ENCODE assay signal across 8 cellular contexts in genomic region chr12:2796187-2796663, GRCh38. TPM values are rescaled to one million over a fixed set of nuclear protein-coding genes. Genes with fewer than 3 reads are reported as not detected.
DNase-seq lines count a peak whose midpoint lies in the region; ATAC-seq, FAIRE-seq and TF ChIP-seq lines count a peak whose summit lies in the region.

No MANE protein-coding gene starts in this region.

- peak overlapping the region; percentile 68; the same call in 1 of the 2 replicates for H2BK5ac ChIP-seq in H1 (ENCODE audit: low read depth, low read length)

- H3K4ac ChIP-seq in H1 (replicated peaks; ENCODE audit: insufficient read length, low read depth, low read length) = peak overlapping the region; percentile 4

- H2AK5ac ChIP-seq in H1 (ENCODE audit: low read depth, low read length) = no peak overlapping the region

- H2BK20ac ChIP-seq in H1 (ENCODE audit: low read length) = no peak overlapping the region

- H2AFZ ChIP-seq in OCI-LY1 (ENCODE audit: low read length) (no peak overlapping the region), H1 (ENCODE audit: low read length) (no peak overlapping the region), neural cell (ENCODE audit: low read depth, low read length) (peak overlapping the region; percentile 65)

- FAIRE-seq in H1 (lab: Jason Lieb, UNC) = no peak

- H4K5ac ChIP-seq in H1 (ENCODE audit: insufficient read length, low read depth, low read length) = no peak overlapping the region

- H3F3A ChIP-seq in OCI-LY1 (ENCODE audit: insufficient read depth, low read length) (no peaks in the 10 kb centered on the region), neural cell (ENCODE audit: insufficient read depth, low read length, poor library complexity, severe bottlenecking) (peaks cover 4% of the 10 kb centered on the region)

- no peak overlapping the region for H4K91ac ChIP-seq in H1 (replicated peaks; ENCODE audit: insufficient read length, low read length)

- H3K79me1 ChIP-seq in H1 (ENCODE audit: low read depth, low read length) = peaks cover 5% of the 10 kb centered on the region; the same call in 1 of the 2 replicates

- H3K18ac ChIP-seq in H1 (ENCODE audit: extremely low read depth, low read length) = no peak overlapping the region; the same call in 1 of the 2 replicates

- H3K27me3 ChIP-seq in OCI-LY1 (ENCODE audit: insufficient read depth, low read length) (no peaks in the 10 kb centered on the region; the same call in 1 of the 2 replicates), H1 (replicated peaks in 1 of 4; ENCODE audit: control insufficient read depth in 3 of 4, extremely low read depth in 1 of 4, insufficient read depth in 3 of 4, low read length in 3 of 4) (peaks cover 0 to 6% (median 4%) of the 10 kb centered on the region in 4 experiments; a peak in 6 of 7 replicates), neural cell (ENCODE audit: insufficient read depth, low read depth, low read length) (no peaks in the 10 kb centered on the region)

- TF ChIP-seq POLR2A in H1 (IDR thresholded peaks at IDR 0.05; ENCODE audit: control extremely low read depth in 1 of 2, low read depth in 2 of 2, low read length in 2 of 2) = no peak

- H3K9me3 ChIP-seq in OCI-LY1 (ENCODE audit: low read length) (no peaks in the 10 kb centered on the region), H1 (ENCODE audit: insufficient read depth in 2 of 2, low read depth in 1 of 2, low read length in 1 of 2) (no peaks in the 10 kb centered on the region), neural cell (ENCODE audit: low read length) (no peaks in the 10 kb centered on the region)

- no peak overlapping the region for H2BK120ac ChIP-seq in H1 (replicated peaks; ENCODE audit: low read depth, low read length)

- peak; percentile 44 for DNase-seq in NCI-H82 (lab: John Stamatoyannopoulos, UW)
- DNase-seq in NCI-H82 treated with DMSO at 0.1 percent for 48 hours (lab: John Stamatoyannopoulos, UW; ENCODE audit: unreplicated experiment) = no peak
- no peak for DNase-seq in H1 (ENCODE audit: low read depth in 1 of 2, low spot score in 2 of 2)

- TF ChIP-seq EP300 in H1 (IDR thresholded peaks at IDR 0.05; ENCODE audit: borderline replicate concordance in 1 of 2, low read depth in 2 of 2, low read length in 2 of 2) (no peak), neural cell (conservative IDR thresholded peaks at IDR 0.05; ENCODE audit: poor library complexity, severe bottlenecking) (no peak)

- H3K79me2 ChIP-seq in OCI-LY1 (ENCODE audit: insufficient read depth, low read length) = peaks cover 12% of the 10 kb centered on the region
- peaks cover 0 to 25% of the 10 kb centered on the region in 2 experiments; a peak in 2 of 4 replicates for H3K79me2 ChIP-seq in H1 (ENCODE audit: control insufficient read depth in 1 of 2, insufficient read depth in 2 of 2, low read length in 2 of 2)
- peaks cover 22% of the 10 kb centered on the region for H3K79me2 ChIP-seq in neural cell (replicated peaks; ENCODE audit: insufficient read depth, low read length)

- CTCF ChIA-PET in H1 (lab: Charles Lee; ENCODE audit: partially characterized antibody) = interaction anchor here (1.0 to 5.2 kb wide), 14 partner anchors 10 to 113 kb away, joined by 3 to 34 read pairs (median 6); partner anchors contain the start of gene ITFG2

- H2BK15ac ChIP-seq in H1 (ENCODE audit: low read length) = no peak overlapping the region

- POLR2A ChIA-PET in H1 (lab: Charles Lee; ENCODE audit: partially characterized antibody) = interaction anchor here (0.9 to 5.0 kb wide), 14 partner anchors 8 to 164 kb away, joined by 3 to 54 read pairs (median 5); partner anchors contain the start of gene ITFG2

- TF ChIP-seq RAD21 in H1 (IDR thresholded peaks at IDR 0.05 in 1 of 2, conservative IDR thresholded peaks at IDR 0.05 in 1 of 2; ENCODE audit: low read depth in 2 of 2, low read length in 2 of 2) (no peak; a peak in 1 of 4 replicates), neural cell (conservative IDR thresholded peaks at IDR 0.05) (no peak)

- no peak overlapping the region for H3K23ac ChIP-seq in H1 (ENCODE audit: insufficient read length)

- H3K23me2 ChIP-seq in H1 (ENCODE audit: low read depth, low read length) = peaks cover 11% of the 10 kb centered on the region; the same call in 1 of the 2 replicates

- no peak overlapping the region for H4K8ac ChIP-seq in H1 (ENCODE audit: extremely low read depth, insufficient read depth, low read length)

- ATAC-seq in HG03439 (IDR thresholded peaks at IDR 0.05; ENCODE audit: unreplicated experiment) (no peak), HG03378 (IDR thresholded peaks at IDR 0.05; ENCODE audit: unreplicated experiment) (no peak), HG03039 (IDR thresholded peaks at IDR 0.05; ENCODE audit: unreplicated experiment) (no peak)

- H3K4me3 ChIP-seq in OCI-LY1 (ENCODE audit: low read depth, low read length, poor library complexity, severe bottlenecking) (peak overlapping the region; percentile 83), H1 (ENCODE audit: extremely low read depth in 1 of 4, insufficient read depth in 2 of 4, low read depth in 3 of 4, low read length in 4 of 4) (peak overlapping the region; percentile 59 to 73 (median 66)), neural cell (ENCODE audit: low read length) (peak overlapping the region; percentile 91)

- H3K4me2 ChIP-seq in OCI-LY1 (ENCODE audit: low read length) = peak overlapping the region; percentile 80
- H3K4me2 ChIP-seq in H1 (ENCODE audit: insufficient read depth in 1 of 2, low read depth in 2 of 2, low read length in 2 of 2) = peak overlapping the region; percentile 76 to 86
- H3K4me2 ChIP-seq in neural cell (ENCODE audit: low read length) = peak overlapping the region; percentile 97

- H3K4me1 ChIP-seq in OCI-LY1 (ENCODE audit: insufficient read depth, low read length, severe bottlenecking) = peaks cover 23% of the 10 kb centered on the region
- peaks cover 4 to 6% (median 5%) of the 10 kb centered on the region in 4 experiments; a peak in 5 of 7 replicates for H3K4me1 ChIP-seq in H1 (replicated peaks in 1 of 4; ENCODE audit: control insufficient read depth in 3 of 4, insufficient read depth in 4 of 4, low read length in 3 of 4)

- no peak overlapping the region for H3K14ac ChIP-seq in H1 (ENCODE audit: insufficient read length)

- H3K9ac ChIP-seq in OCI-LY1 (ENCODE audit: low read length) = peak overlapping the region; percentile 77
- peak overlapping the region in 3 of 4 experiments; percentile 0 to 67 (median 22); a peak in 4 of 7 replicates for H3K9ac ChIP-seq in H1 (replicated peaks in 1 of 4; ENCODE audit: extremely low read depth in 1 of 4, low read depth in 3 of 4, low read length in 3 of 4)
- H3K9ac ChIP-seq in neural cell (ENCODE audit: low read length) = peak overlapping the region; percentile 82

- H3K56ac ChIP-seq in H1 (replicated peaks; ENCODE audit: insufficient read length, low read depth, low read length) = no peak overlapping the region

- peak overlapping the region; percentile 1 for H3K27ac ChIP-seq in OCI-LY1 (ENCODE audit: low read depth, low read length, poor library complexity, severe bottlenecking)
- no peak overlapping the region for H3K27ac ChIP-seq in H1 (ENCODE audit: low read depth, low read length)
- peak overlapping the region; percentile 72 for H3K27ac ChIP-seq in neural cell (ENCODE audit: low read length)

- H2BK12ac ChIP-seq in H1 (ENCODE audit: low read depth, low read length) = no peak overlapping the region; the same call in 1 of the 2 replicates

- no peaks in the 10 kb centered on the region for H3K9me2 ChIP-seq in OCI-LY1 (ENCODE audit: low read depth, low read length)
- H3K9me2 ChIP-seq in neural cell (ENCODE audit: insufficient read depth, low read length) = no peaks in the 10 kb centered on the region

- H3K36me3 ChIP-seq in OCI-LY1 (ENCODE audit: insufficient read depth, low read length) (peaks cover 48% of the 10 kb centered on the region), H1 (ENCODE audit: control insufficient read depth in 2 of 4, insufficient read depth in 4 of 4, low read length in 3 of 4) (peaks cover 31 to 44% (median 38%) of the 10 kb centered on the region in 4 experiments), neural cell (ENCODE audit: insufficient read depth, low read length) (peaks cover 13% of the 10 kb centered on the region)

- no peak for TF ChIP-seq CTCF in OCI-LY1 (IDR thresholded peaks at IDR 0.05; ENCODE audit: low read length)
- TF ChIP-seq CTCF in H1 (IDR thresholded peaks at IDR 0.05; ENCODE audit: control extremely low read depth in 1 of 3, insufficient read depth in 1 of 3, low read depth in 1 of 3, low read length in 3 of 3) = peak in 1 of 3 experiments; percentile 6; a peak in 1 of 4 replicates
- no peak for TF ChIP-seq CTCF in neural cell (IDR thresholded peaks at IDR 0.05; ENCODE audit: poor library complexity, severe bottlenecking)

- WGBS in H1 (ENCODE audit: extremely low coverage in 1 of 2, insufficient coverage in 1 of 2, insufficient read length in 1 of 2, insufficient replicate concordance in 2 of 2, low coverage in 1 of 2, low lambda C conversion rate in 2 of 2, missing lambda C conversion rate in 1 of 2), 2 experiments = 15% methylated on average over 14 of the region's 14 CpGs; no CpG with 5 or more reads in 1 of the 2 experiments

- H4K20me1 ChIP-seq in OCI-LY1 (ENCODE audit: insufficient read depth, low read length) (no peaks in the 10 kb centered on the region), H1 (replicated peaks in 1 of 2; ENCODE audit: control insufficient read depth in 1 of 2, insufficient read depth in 2 of 2, low read length in 2 of 2) (peaks cover 14 to 22% of the 10 kb centered on the region in 2 experiments), neural cell (ENCODE audit: insufficient read depth) (peaks cover 5% of the 10 kb centered on the region)

RNA-seq across cellular contexts. Expression of gene FKBP4, which starts 1.5 kb away (rescaled TPM):
- 227 and 243 TPM in 2 replicates for total RNA-seq in H1 (2021; fragmentation: NEBNext Ultra II Directional; extraction: Animal tissue kit (Norgen Biotek cat#: 25700))
- polyA plus RNA-seq in H1 (2011; rRNA removed) = 72.6 and 82.0 TPM in 2 replicates
- polyA plus RNA-seq in H1 (2011; cell fraction: cytosol; rRNA removed) = 106 TPM
- 112 TPM for polyA plus RNA-seq in H1 (2011; cell fraction: nucleus; rRNA removed)
- polyA plus RNA-seq in H1 (2012, experiment 1 of 2) = 158 to 191 TPM (median 164 TPM) in 4 replicates
- 169 TPM for polyA plus RNA-seq in H1 (2012, experiment 2 of 2)
- polyA plus RNA-seq in H1 (2013, experiment 1 of 2) = 116 TPM
- 114 TPM for polyA plus RNA-seq in H1 (2013, experiment 2 of 2)
- polyA minus RNA-seq in H1 (2011; rRNA and poly(A)+ RNA removed) = 119 and 142 TPM in 2 replicates
- polyA minus RNA-seq in H1 (2011; cell fraction: cytosol; rRNA and poly(A)+ RNA removed) = 99.8 TPM
- 91.1 TPM for polyA minus RNA-seq in H1 (2011; cell fraction: nucleus; rRNA and poly(A)+ RNA removed)
- polyA plus RNA-seq in neural cell = 102 and 112 TPM in 2 replicates
- polyA minus RNA-seq in neural cell = 84.0 and 94.0 TPM in 2 replicates

RNA-seq across cellular contexts. Expression of gene ITFG2, which starts 16.2 kb away (rescaled TPM):
- 22.9 and 23.0 TPM in 2 replicates for total RNA-seq in H1 (2021; fragmentation: NEBNext Ultra II Directional; extraction: Animal tissue kit (Norgen Biotek cat#: 25700))
- 15.0 and 20.8 TPM in 2 replicates for polyA plus RNA-seq in H1 (2011; rRNA removed)
- 21.5 TPM for polyA plus RNA-seq in H1 (2011; cell fraction: cytosol; rRNA removed)
- 47.7 TPM for polyA plus RNA-seq in H1 (2011; cell fraction: nucleus; rRNA removed)
- polyA plus RNA-seq in H1 (2012, experiment 1 of 2) = 39.0 to 45.0 TPM (median 40.5 TPM) in 4 replicates
- polyA plus RNA-seq in H1 (2012, experiment 2 of 2) = 16.1 TPM
- 12.1 TPM for polyA plus RNA-seq in H1 (2013, experiment 1 of 2)
- 10.8 TPM for polyA plus RNA-seq in H1 (2013, experiment 2 of 2)
- 35.9 and 37.4 TPM in 2 replicates for polyA minus RNA-seq in H1 (2011; rRNA and poly(A)+ RNA removed)
- 17.5 TPM for polyA minus RNA-seq in H1 (2011; cell fraction: cytosol; rRNA and poly(A)+ RNA removed)
- 38.8 TPM for polyA minus RNA-seq in H1 (2011; cell fraction: nucleus; rRNA and poly(A)+ RNA removed)
- 21.6 and 22.2 TPM in 2 replicates for polyA plus RNA-seq in neural cell
- polyA minus RNA-seq in neural cell = 20.5 and 25.1 TPM in 2 replicates

RNA-seq across cellular contexts. Expression of gene NRIP2, which starts 38.6 kb away (rescaled TPM):
- not detected in 2 replicates for total RNA-seq in H1 (2021; fragmentation: NEBNext Ultra II Directional; extraction: Animal tissue kit (Norgen Biotek cat#: 25700))
- 0.03 and 0.06 TPM in 2 replicates for polyA plus RNA-seq in H1 (2011; rRNA removed)
- polyA plus RNA-seq in H1 (2011; cell fraction: cytosol; rRNA removed) = not detected
- polyA plus RNA-seq in H1 (2011; cell fraction: nucleus; rRNA removed) = not detected
- 1.2 to 2.0 TPM (median 1.6 TPM) in 4 replicates for polyA plus RNA-seq in H1 (2012, experiment 1 of 2)
- polyA plus RNA-seq in H1 (2012, experiment 2 of 2) = 0.31 TPM
- polyA plus RNA-seq in H1 (2013, experiment 1 of 2) = not detected
- polyA plus RNA-seq in H1 (2013, experiment 2 of 2) = not detected
- polyA minus RNA-seq in H1 (2011; rRNA and poly(A)+ RNA removed) = 0.15 TPM in 1 of 2 replicates, not detected in the other
- not detected for polyA minus RNA-seq in H1 (2011; cell fraction: cytosol; rRNA and poly(A)+ RNA removed)
- polyA minus RNA-seq in H1 (2011; cell fraction: nucleus; rRNA and poly(A)+ RNA removed) = not detected
- not detected in 2 replicates for polyA plus RNA-seq in neural cell
- polyA minus RNA-seq in neural cell = not detected in 2 replicates

Comparison
In these comparisons a context has a peak if more than half of its experiments do, and no peak if none do; other contexts are left out.
1. H3K9ac ChIP-seq: peak in every context shown above with its lines; median percentile 82 in neural cell; 77 in OCI-LY1; 22 in H1.